In genomic region chr3:52407779-52408178, GRCh38 we compare ENCODE assay signal across 1 cellular context.
TF ChIP-seq lines count a peak whose summit lies in the region.

No MANE protein-coding gene starts in this region.

TF ChIP-seq in SK-N-SH, 30 proteins besides CTCF, POLR2A, EP300 and RAD21:
- no peak for TF ChIP-seq ZBTB33 (IDR thresholded peaks at IDR 0.05; ENCODE audit: borderline replicate concordance, low read depth)
- no peak for TF ChIP-seq JUND (IDR thresholded peaks at IDR 0.05)
- TF ChIP-seq MAX (IDR thresholded peaks at IDR 0.05; ENCODE audit: low read depth), result no peak
